In the genomic region with DNA sequence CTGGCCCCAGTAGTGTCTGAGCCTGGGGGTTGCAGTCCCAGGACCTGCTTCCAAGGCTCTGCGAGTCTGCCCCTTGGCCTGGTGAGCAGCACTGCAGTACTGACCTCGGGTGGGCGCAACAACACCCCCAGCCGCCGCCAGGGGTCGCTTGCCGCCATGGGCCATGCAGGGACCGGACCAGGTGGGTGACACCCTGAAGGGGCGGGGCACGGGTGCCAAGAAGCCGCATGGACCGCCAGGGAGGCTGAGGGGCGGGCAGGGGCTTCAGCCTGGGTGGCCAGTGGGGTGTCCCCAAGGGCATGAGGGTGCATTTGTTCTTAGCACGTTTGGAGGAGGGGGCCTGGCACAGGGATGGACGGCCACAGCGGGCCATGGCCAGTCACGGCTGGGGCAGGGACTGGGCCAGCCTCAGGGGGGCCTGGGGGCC, we compare ENCODE assay signal across 8 cellular contexts. TPM values are rescaled to one million over a fixed set of nuclear protein-coding genes. Genes with fewer than 3 reads are reported as not detected.
DNase-seq lines count a peak whose midpoint lies in the region; ATAC-seq and TF ChIP-seq lines count a peak whose summit lies in the region.

No MANE protein-coding gene starts in this region.

- intact Hi-C loops in CD8-positive, alpha-beta T cell (cut with DNase I, micrococcal nuclease): loop anchor here in 1 of 2 experiments (1.0 kb wide), 1 partner anchor 153 kb away; no protein-coding TSS in a partner anchor
- intact Hi-C loops in HCT116 (cut with micrococcal nuclease): loop anchor here (1.0 to 2.0 kb wide), 3 partner anchors 153 to 441 kb away; no protein-coding TSS in a partner anchor
- intact Hi-C loops in activated CD4-positive, alpha-beta memory T cell treated with anti-CD3 and anti-CD28 coated beads for 36 hours (cut with micrococcal nuclease): loop anchor here (5.0 kb wide), 1 partner anchor 46 kb away; a partner anchor contains a TSS

- peaks cover 3% of the 10 kb centered on the region for H3K27me3 Mint-ChIP-seq in CD8-positive, alpha-beta T cell (ENCODE audit: low read depth)
- H3K27me3 Mint-ChIP-seq in activated CD4-positive, alpha-beta memory T cell treated with anti-CD3 and anti-CD28 coated beads for 36 hours: no peaks in the 10 kb centered on the region

- BruUV-seq in HCT116 (replicated peaks; lab: Mats Ljungman, UMichigan): no TSS peak

- no peaks in the 10 kb centered on the region for H3K79me2 ChIP-seq in HCT116 (ENCODE audit: insufficient read depth, low read length)

- peaks cover 28% of the 10 kb centered on the region for H3K36me3 Mint-ChIP-seq in CD8-positive, alpha-beta T cell
- peaks cover 18% of the 10 kb centered on the region for H3K36me3 Mint-ChIP-seq in activated CD4-positive, alpha-beta memory T cell treated with anti-CD3 and anti-CD28 coated beads for 36 hours

- H3K36me3 ChIP-seq in CD8-positive, alpha-beta T cell (ENCODE audit: insufficient read depth, low read length): peaks cover 23% of the 10 kb centered on the region
- peaks cover 0 to 13% of the 10 kb centered on the region in 2 experiments; a peak in 3 of 4 replicates for H3K36me3 ChIP-seq in HCT116 (ENCODE audit: control insufficient read depth in 1 of 2, insufficient read depth in 2 of 2, low read length in 2 of 2)
- peaks cover 27% of the 10 kb centered on the region for H3K36me3 ChIP-seq in effector memory CD4-positive, alpha-beta T cell (ENCODE audit: control insufficient read depth, insufficient read depth, low read length)

- H3K9me3 ChIP-seq in CD8-positive, alpha-beta T cell (ENCODE audit: low read length): no peaks in the 10 kb centered on the region
- no peaks in the 10 kb centered on the region for H3K9me3 ChIP-seq in HCT116 (ENCODE audit: control insufficient read depth in 1 of 2, insufficient read depth in 1 of 2, low read depth in 1 of 2, low read length in 2 of 2)
- H3K9me3 ChIP-seq in effector memory CD4-positive, alpha-beta T cell (ENCODE audit: control insufficient read depth, low read length): no peaks in the 10 kb centered on the region

- no peak overlapping the region for H3K27ac Mint-ChIP-seq in CD8-positive, alpha-beta T cell
- no peak overlapping the region for H3K27ac Mint-ChIP-seq in activated CD4-positive, alpha-beta memory T cell treated with anti-CD3 and anti-CD28 coated beads for 36 hours

- peaks cover 5% of the 10 kb centered on the region for H3K4me1 ChIP-seq in CD8-positive, alpha-beta T cell (ENCODE audit: insufficient read depth, low read length)
- H3K4me1 ChIP-seq in HCT116 (ENCODE audit: control insufficient read depth in 1 of 2, insufficient read depth in 2 of 2, low read length in 2 of 2): peaks cover 0 to 17% of the 10 kb centered on the region in 2 experiments; a peak in 1 of 4 replicates
- H3K4me1 ChIP-seq in effector memory CD4-positive, alpha-beta T cell (ENCODE audit: control insufficient read depth, insufficient read depth, low read length, poor library complexity, severe bottlenecking): peaks cover 5% of the 10 kb centered on the region

- TF ChIP-seq RAD21 in HCT116 (IDR thresholded peaks at IDR 0.05; ENCODE audit: low read depth): peak; percentile 74

- H3K9ac ChIP-seq in HCT116 (ENCODE audit: low read length): no peak overlapping the region

- RAD21 ChIA-PET in HCT116 (lab: Charles Lee; ENCODE audit: low non-redundant PET in 1 of 2, low total read pairs in 2 of 2, uncharacterized antibody in 2 of 2, unreplicated experiment in 2 of 2): no interaction called here

- POLR2A ChIA-PET in CD8-positive, alpha-beta T cell (lab: Charles Lee): no interaction called here
- POLR2A ChIA-PET in HCT116 (lab: Charles Lee): no interaction called here
- POLR2A ChIA-PET in activated CD4-positive, alpha-beta memory T cell treated with anti-CD3 and anti-CD28 coated beads for 36 hours (lab: Charles Lee): no interaction called here

- H4K20me1 ChIP-seq in HCT116 (ENCODE audit: insufficient read depth): no peaks in the 10 kb centered on the region

- no peaks in the 10 kb centered on the region for H3K4me1 Mint-ChIP-seq in CD8-positive, alpha-beta T cell (ENCODE audit: low read depth)
- no peaks in the 10 kb centered on the region for H3K4me1 Mint-ChIP-seq in activated CD4-positive, alpha-beta memory T cell treated with anti-CD3 and anti-CD28 coated beads for 36 hours (ENCODE audit: low read depth)

- no peaks in the 10 kb centered on the region for H3K9me2 ChIP-seq in HCT116 (ENCODE audit: insufficient read depth)

- DNase-seq in CD8-positive, alpha-beta T cell: peak; percentile 62 to 84 (median 77)
- DNase-seq in HCT116 (ENCODE audit: low read depth, low spot score) (peak; percentile 46), NCI-H524 (lab: John Stamatoyannopoulos, UW) (peak; percentile 63 to 86), mucosa of gallbladder (ENCODE audit: low spot score) (peak; percentile 52)
- DNase-seq in activated CD4-positive, alpha-beta memory T cell treated with anti-CD3 and anti-CD28 coated beads for 36 hours: peak; percentile 86
- peak; percentile 40 to 64 (median 45) for DNase-seq in effector memory CD4-positive, alpha-beta T cell
- peak; percentile 55 to 65 for DNase-seq in stimulated activated CD8-positive, alpha-beta memory T cell treated with anti-CD3 and anti-CD28 coated beads, Interleukin-7, amount 100 ng/mL, for 4 hours (ENCODE audit: low read depth in 2 of 2)

- CTCF ChIA-PET in CD8-positive, alpha-beta T cell (lab: Charles Lee): interaction anchor here (1.0 to 9.8 kb wide), 8 partner anchors 10 to 155 kb away, joined by 3 to 220 read pairs (median 4); no protein-coding TSS in a partner anchor
- CTCF ChIA-PET in HCT116 (lab: Charles Lee): interaction anchor here (1.7 to 2.9 kb wide), 3 partner anchors 10 to 164 kb away, joined by 3 to 43 read pairs (median 13); no protein-coding TSS in a partner anchor
- CTCF ChIA-PET in activated CD4-positive, alpha-beta memory T cell treated with anti-CD3 and anti-CD28 coated beads for 36 hours (lab: Charles Lee): interaction anchor here (0.7 to 3.5 kb wide), 6 partner anchors 22 to 207 kb away, joined by 3 to 63 read pairs (median 14); no protein-coding TSS in a partner anchor

- no peaks in the 10 kb centered on the region for H3K27me3 ChIP-seq in CD8-positive, alpha-beta T cell (ENCODE audit: insufficient read depth, low read length)
- H3K27me3 ChIP-seq in HCT116 (ENCODE audit: insufficient read depth, low read length): no peaks in the 10 kb centered on the region
- no peaks in the 10 kb centered on the region for H3K27me3 ChIP-seq in effector memory CD4-positive, alpha-beta T cell (replicated peaks; ENCODE audit: control insufficient read depth, insufficient read depth, low read length, poor library complexity, severe bottlenecking)

- H2AFZ ChIP-seq in HCT116 (ENCODE audit: low read depth, low read length, poor library complexity, severe bottlenecking): no peak overlapping the region

- TF ChIP-seq CTCF in CD8-positive, alpha-beta T cell (IDR thresholded peaks at IDR 0.05): peak; percentile 58
- TF ChIP-seq CTCF in HCT116 (IDR thresholded peaks at IDR 0.05 in 2 of 3, conservative IDR thresholded peaks at IDR 0.05 in 1 of 3; ENCODE audit: borderline replicate concordance in 1 of 3, insufficient read depth in 1 of 3, low read depth in 2 of 3, low read length in 2 of 3): peak; percentile 86 to 95 (median 92)

- H3K4me3 ChIP-seq in CD8-positive, alpha-beta T cell (ENCODE audit: low read depth, low read length): no peak overlapping the region
- H3K4me3 ChIP-seq in HCT116 (replicated peaks in 1 of 2; ENCODE audit: low read depth in 1 of 2, low read length in 2 of 2): no peak overlapping the region
- H3K4me3 ChIP-seq in effector memory CD4-positive, alpha-beta T cell (ENCODE audit: insufficient read depth, low read depth, low read length, poor library complexity, severe bottlenecking): no peak overlapping the region

- no peak overlapping the region for H3K4me3 Mint-ChIP-seq in CD8-positive, alpha-beta T cell
- H3K4me3 Mint-ChIP-seq in activated CD4-positive, alpha-beta memory T cell treated with anti-CD3 and anti-CD28 coated beads for 36 hours: no peak overlapping the region

- no peak for TF ChIP-seq POLR2A in HCT116 (IDR thresholded peaks at IDR 0.05; ENCODE audit: borderline replicate concordance, extremely low read depth, insufficient read depth, insufficient read length)

- ATAC-seq in CD8-positive, alpha-beta T cell: peak; percentile 76
- peak; percentile 83 for ATAC-seq in HCT116
- ATAC-seq in GM21528 (IDR thresholded peaks at IDR 0.05; ENCODE audit: low FRiP score, unreplicated experiment): no peak

- H3K9me3 Mint-ChIP-seq in CD8-positive, alpha-beta T cell: no peaks in the 10 kb centered on the region
- H3K9me3 Mint-ChIP-seq in activated CD4-positive, alpha-beta memory T cell treated with anti-CD3 and anti-CD28 coated beads for 36 hours: no peaks in the 10 kb centered on the region

- no peak overlapping the region for H3K4me2 ChIP-seq in HCT116 (ENCODE audit: low read length)

- no peak overlapping the region for H3K27ac ChIP-seq in CD8-positive, alpha-beta T cell (ENCODE audit: low read depth, low read length)
- H3K27ac ChIP-seq in HCT116 (ENCODE audit: low read depth, low read length): no peak overlapping the region; the same call in 1 of the 2 replicates
- H3K27ac ChIP-seq in effector memory CD4-positive, alpha-beta T cell (ENCODE audit: insufficient read depth, low read length, poor library complexity, severe bottlenecking): no peak overlapping the region

RNA-seq across cellular contexts. Expression of a gene that starts 25.0 kb away (rescaled TPM):
- 100 to 1,000 TPM; 131 to 137 TPM for total RNA-seq in CD8-positive, alpha-beta T cell
- total RNA-seq in HCT116 (2021; ENCODE audit: unreplicated experiment) (106 TPM), mucosa of gallbladder (16.2 TPM)
- polyA plus RNA-seq in HCT116 (2012): 99.5 and 103 TPM in 2 replicates
- total RNA-seq in activated CD4-positive, alpha-beta memory T cell treated with anti-CD3 and anti-CD28 coated beads for 36 hours: 100 to 1,000 TPM; 194 to 201 TPM

RNA-seq across cellular contexts. Expression of a gene that starts 25.2 kb away (rescaled TPM):
- 10 to 100 TPM; 14.5 to 14.8 TPM for total RNA-seq in CD8-positive, alpha-beta T cell
- total RNA-seq in HCT116 (2021; ENCODE audit: unreplicated experiment): 29.4 TPM
- polyA plus RNA-seq in HCT116 (2012): 24.9 and 26.5 TPM in 2 replicates
- 10 to 100 TPM; 16.2 to 18.1 TPM for total RNA-seq in activated CD4-positive, alpha-beta memory T cell treated with anti-CD3 and anti-CD28 coated beads for 36 hours
- total RNA-seq in mucosa of gallbladder: 60.5 TPM

RNA-seq across cellular contexts. Expression of a gene that starts 34.2 kb away (rescaled TPM):
- 10 to 100 TPM; 61.2 to 62.6 TPM for total RNA-seq in CD8-positive, alpha-beta T cell
- total RNA-seq in HCT116 (2021; ENCODE audit: unreplicated experiment) (101 TPM), mucosa of gallbladder (26.4 TPM)
- 37.5 and 49.0 TPM in 2 replicates for polyA plus RNA-seq in HCT116 (2012)
- total RNA-seq in activated CD4-positive, alpha-beta memory T cell treated with anti-CD3 and anti-CD28 coated beads for 36 hours: 100 to 1,000 TPM; 103 to 106 TPM

RNA-seq across cellular contexts. Expression of a gene that starts 46.8 kb away (rescaled TPM):
- not detected for total RNA-seq in CD8-positive, alpha-beta T cell
- total RNA-seq in HCT116 (2021; ENCODE audit: unreplicated experiment) (31.7 TPM), mucosa of gallbladder (104 TPM)
- polyA plus RNA-seq in HCT116 (2012): 18.3 and 19.1 TPM in 2 replicates
- under 1 TPM; 0.21 to 0.27 TPM for total RNA-seq in activated CD4-positive, alpha-beta memory T cell treated with anti-CD3 and anti-CD28 coated beads for 36 hours
